In genomic region chr17:7249830-7250229, GRCh38 we compare ENCODE assay signal across 9 cellular contexts. TPM values are rescaled to one million over a fixed set of nuclear protein-coding genes. Genes with fewer than 3 reads are reported as not detected.
A peak's percentile ranks its signal among the peaks of the same experiment; 100 is the strongest.
DNase-seq lines count a peak whose midpoint lies in the region; ATAC-seq, FAIRE-seq and TF ChIP-seq lines count a peak whose summit lies in the region.
"Had no signal": no experiment of that assay in that cellular context is flagged by ENCODE, and none has a peak within 500 bp of the region (broad histone marks: within the 10 kb centered on the region; RNA-seq: fewer than 3 reads in every experiment).

No MANE protein-coding gene starts in this region.

- in situ Hi-C loops in HepG2 (cut with HindIII; ENCODE audit: extremely low pct_ligation_motif_present, low pct_unique_long_range_greater_than_20kb): no loop called here
- in situ Hi-C loops in transverse colon (cut with MboI; ENCODE audit: low pct_ligation_motif_present in 1 of 4, low pct_unique_long_range_greater_than_20kb in 1 of 4, low sequenced_read_pairs in 3 of 4): loop anchor here in 1 of 4 donors (25.0 kb wide), 1 partner anchor 887 kb away; no protein-coding TSS in a partner anchor

- POLR2A ChIA-PET in HepG2 (lab: Yijun Ruan, JAX): interaction anchor here (1.4 to 2.6 kb wide), 5 partner anchors 8 to 32 kb away, joined by 4 to 34 read pairs (median 5); partner anchors contain the start of genes DVL2, GABARAP, PHF23 and SLC2A4

- TF ChIP-seq RAD21 in HepG2 (CRISPR knock-in tag; IDR thresholded peaks at IDR 0.05): no peak

- H3K4me2 ChIP-seq in HepG2 (ENCODE audit: low read depth, low read length): peak overlapping the region; percentile 90

- H3K27ac ChIP-seq in heart left ventricle (peak overlapping the region in 9 of 12 donors; percentile 6 to 99 (median 98)), HepG2 (ENCODE audit: extremely low read length, insufficient read depth, low read length) (peak overlapping the region; percentile 99), transverse colon (peak overlapping the region; percentile 95 to 100 (median 98))

- H3K79me2 ChIP-seq in HepG2 (ENCODE audit: insufficient read depth, low read length): peaks cover 56% of the 10 kb centered on the region

- H3K4me1 ChIP-seq in heart left ventricle (peaks cover 8 to 46% (median 37%) of the 10 kb centered on the region in 12 donors), HepG2 (ENCODE audit: insufficient read depth, low read length) (peaks cover 38% of the 10 kb centered on the region), transverse colon (peaks cover 14 to 42% (median 34%) of the 10 kb centered on the region in 4 donors)

- H3K27me3 Mint-ChIP-seq in activated T-helper 2 cell treated with anti-CD3 and anti-CD28 coated beads, Interferon-gamma antibody, Interleukin-2, Interleukin-4, amounts not matched to agents 10 μg/mL and 5 μg/mL and 100 μg/mL, durations not matched to agents 14 hours and 24 hours and 36 hours (ENCODE audit: low read depth): no peaks in the 10 kb centered on the region

- H3K36me3 Mint-ChIP-seq in activated T-helper 2 cell treated with anti-CD3 and anti-CD28 coated beads, Interferon-gamma antibody, Interleukin-2, Interleukin-4, amounts not matched to agents 10 μg/mL and 5 μg/mL and 100 μg/mL, durations not matched to agents 14 hours and 24 hours and 36 hours (ENCODE audit: low read depth): peaks cover 56% of the 10 kb centered on the region

- no peak overlapping the region for H3K27ac Mint-ChIP-seq in activated T-helper 2 cell treated with anti-CD3 and anti-CD28 coated beads, Interferon-gamma antibody, Interleukin-2, Interleukin-4, amounts not matched to agents 10 μg/mL and 5 μg/mL and 100 μg/mL, durations not matched to agents 14 hours and 24 hours and 36 hours

- intact Hi-C loops in heart left ventricle (cut with DNase I) (loop anchor here in 3 of 10 donors (5.0 to 10.0 kb wide), 4 partner anchors 38 to 595 kb away; partner anchors contain the start of genes CD68 (in 2 of the 3) and EIF5A (in 1 of the 3)), Right ventricle myocardium superior (cut with DNase I) (no loop called here), HepG2 (cut with micrococcal nuclease; ENCODE audit: unreplicated experiment) (no loop called here), transverse colon (cut with DNase I; ENCODE audit: low total_unique reads) (no loop called here)
- intact Hi-C loops in activated T-helper 2 cell treated with anti-CD3 and anti-CD28 coated beads, Interferon-gamma antibody, Interleukin-2, Interleukin-4, amounts not matched to agents 10 μg/mL and 5 μg/mL and 100 μg/mL, durations not matched to agents 14 hours and 24 hours and 36 hours (cut with micrococcal nuclease): no loop called here

- peaks cover 35% of the 10 kb centered on the region for H3K4me1 Mint-ChIP-seq in activated T-helper 2 cell treated with anti-CD3 and anti-CD28 coated beads, Interferon-gamma antibody, Interleukin-2, Interleukin-4, amounts not matched to agents 10 μg/mL and 5 μg/mL and 100 μg/mL, durations not matched to agents 14 hours and 24 hours and 36 hours (ENCODE audit: low read depth)

- peak overlapping the region; percentile 96 for H3K9ac ChIP-seq in HepG2 (ENCODE audit: insufficient read depth, low read depth, low read length)

- TF ChIP-seq EP300 in HepG2 (IDR thresholded peaks at IDR 0.05; ENCODE audit: low read depth in 2 of 2, low read length in 2 of 2): no peak
- TF ChIP-seq EP300 in HepG2 (CRISPR knock-in tag; IDR thresholded peaks at IDR 0.05; ENCODE audit: borderline replicate concordance): no peak
- TF ChIP-seq EP300 in transverse colon (IDR thresholded peaks at IDR 0.05; ENCODE audit: low read depth): no peak

- CTCF ChIA-PET in HepG2 (lab: Yijun Ruan, JAX; ENCODE audit: low intra/inter-chr PET ratio, low total read pairs): no interaction called here

- H3K4me3 ChIP-seq in heart left ventricle (peak overlapping the region in 9 of 12 donors; percentile 86 to 100 (median 96)), HepG2 (replicated peaks in 1 of 3; ENCODE audit: insufficient read depth in 1 of 3, low read depth in 2 of 3, low read length in 3 of 3) (peak overlapping the region; percentile 95 to 99 (median 96); a peak in 5 of 6 replicates), transverse colon (peak overlapping the region in 3 of 4 donors; percentile 96 to 100 (median 98))

- no peak for TF ChIP-seq POLR2A in heart left ventricle (IDR thresholded peaks at IDR 0.05)
- TF ChIP-seq POLR2A in HepG2 (IDR thresholded peaks at IDR 0.05; ENCODE audit: insufficient read depth in 1 of 2, low read depth in 2 of 2, low read length in 2 of 2): no peak
- TF ChIP-seq POLR2A in transverse colon (IDR thresholded peaks at IDR 0.05): no peak

- FAIRE-seq in HepG2 (lab: Jason Lieb, UNC): no peak
- FAIRE-seq: G401.6 had no signal

- no peak for DNase-seq in heart left ventricle
- no peak for DNase-seq in Right ventricle myocardium superior
- no peak for DNase-seq in activated T-helper 2 cell treated with anti-CD3 and anti-CD28 coated beads, Interferon-gamma antibody, Interleukin-2, Interleukin-4, amounts not matched to agents 10 μg/mL and 5 μg/mL and 100 μg/mL, durations not matched to agents 14 hours and 24 hours and 36 hours (ENCODE audit: low spot score)
- no peak for DNase-seq in HepG2 (ENCODE audit: low spot score)
- DNase-seq in transverse colon: no peak
- no peak for DNase-seq in SK-N-DZ (ENCODE audit: low spot score)
- no peak for DNase-seq in D341Med (ENCODE audit: low spot score)

- no peaks in the 10 kb centered on the region for H3K9me3 ChIP-seq in heart left ventricle
- no peaks in the 10 kb centered on the region for H3K9me3 ChIP-seq in HepG2 (ENCODE audit: low read length)
- H3K9me3 ChIP-seq in transverse colon: no peaks in the 10 kb centered on the region

- no peaks in the 10 kb centered on the region for H4K20me1 ChIP-seq in HepG2 (ENCODE audit: insufficient read depth, low read length)

- no peak overlapping the region for H2AFZ ChIP-seq in HepG2 (ENCODE audit: low read length)

- WGBS in heart left ventricle, 4 donors: 72 to 82% (median 81%) methylated on average over 7 of the region's 7 CpGs
- WGBS in HepG2 (ENCODE audit: low lambda C conversion rate): 90% methylated on average over 7 of the region's 7 CpGs
- 71% methylated on average over 7 of the region's 7 CpGs; no CpG with 5 or more reads in 1 of the 2 donors for WGBS in transverse colon (ENCODE audit: low coverage in 1 of 2), 2 donors

- H3K36me3 ChIP-seq in heart left ventricle (peaks cover 0 to 38% (median 34%) of the 10 kb centered on the region in 9 donors), HepG2 (replicated peaks in 1 of 2; ENCODE audit: control insufficient read depth in 1 of 2, insufficient read depth in 2 of 2, low read length in 2 of 2) (peaks cover 9 to 25% of the 10 kb centered on the region in 2 experiments; a peak in 4 of 5 replicates), transverse colon (peaks cover 0 to 20% (median 8%) of the 10 kb centered on the region in 4 donors)

- TF ChIP-seq CTCF in heart left ventricle (IDR thresholded peaks at IDR 0.05) (no peak), HepG2 (CRISPR knock-in tag; IDR thresholded peaks at IDR 0.05) (no peak), transverse colon (IDR thresholded peaks at IDR 0.05) (no peak)

- no peak for ATAC-seq in heart left ventricle
- ATAC-seq in Right ventricle myocardium superior (ENCODE audit: poor library complexity): no peak
- ATAC-seq in HepG2: no peak
- no peak for ATAC-seq in HG02970 (IDR thresholded peaks at IDR 0.05; ENCODE audit: low FRiP score, unreplicated experiment)

- H3K27me3 ChIP-seq in heart left ventricle (no peaks in the 10 kb centered on the region), HepG2 (ENCODE audit: control insufficient read depth in 1 of 2, insufficient read depth in 2 of 2, low read length in 2 of 2) (peaks cover 0 to 2% of the 10 kb centered on the region in 2 experiments; a peak in 1 of 5 replicates), transverse colon (no peaks in the 10 kb centered on the region)

- BruUV-seq in HepG2 (replicated peaks; lab: Mats Ljungman, UMichigan): no TSS peak

- H3K4me3 Mint-ChIP-seq in activated T-helper 2 cell treated with anti-CD3 and anti-CD28 coated beads, Interferon-gamma antibody, Interleukin-2, Interleukin-4, amounts not matched to agents 10 μg/mL and 5 μg/mL and 100 μg/mL, durations not matched to agents 14 hours and 24 hours and 36 hours (ENCODE audit: low read depth): peak overlapping the region; percentile 92

- H3K9me3 Mint-ChIP-seq in activated T-helper 2 cell treated with anti-CD3 and anti-CD28 coated beads, Interferon-gamma antibody, Interleukin-2, Interleukin-4, amounts not matched to agents 10 μg/mL and 5 μg/mL and 100 μg/mL, durations not matched to agents 14 hours and 24 hours and 36 hours: no peaks in the 10 kb centered on the region

RNA-seq across cellular contexts. Expression of gene CTDNEP1, which starts 1.7 kb away (rescaled TPM):
- total RNA-seq in heart left ventricle (100 to 1,000 TPM in 6 of 9 donors, 10 to 100 TPM in 3; 54.0 to 126 (median 107) TPM), Right ventricle myocardium superior (109 TPM), HepG2 (2016; rRNA removed; fragmentation: Illumina TruSeq; extraction: Trizol) (19.8 and 32.0 TPM in 2 replicates), transverse colon (100 to 1,000 TPM in 1 of 4 donors, 10 to 100 TPM in 3; 52.3 to 113 (median 60.4) TPM)
- polyA plus RNA-seq in heart left ventricle (100 to 1,000 TPM in 1 of 2 donors, 10 to 100 TPM in 1; 54.4 to 120 TPM), HepG2 (2011; rRNA removed) (118 and 126 TPM in 2 replicates)
- 170 and 181 TPM in 2 replicates for total RNA-seq in activated T-helper 2 cell treated with anti-CD3 and anti-CD28 coated beads, Interferon-gamma antibody, Interleukin-2, Interleukin-4, amounts not matched to agents 10 μg/mL and 5 μg/mL and 100 μg/mL, durations not matched to agents 14 hours and 24 hours and 36 hours
- 19.4 and 21.9 TPM in 2 replicates for total RNA-seq in HepG2 (2016; cell fraction: cytosol; rRNA removed; fragmentation: Illumina TruSeq; extraction: Trizol; ENCODE audit: low read depth)
- total RNA-seq in HepG2 (2016; cell fraction: insoluble cytoplasmic fraction; rRNA removed; fragmentation: Illumina TruSeq; extraction: Trizol): 18.5 and 25.6 TPM in 2 replicates
- total RNA-seq in HepG2 (2016; cell fraction: membrane; rRNA removed; fragmentation: Illumina TruSeq; extraction: Trizol): 66.8 and 71.2 TPM in 2 replicates
- total RNA-seq in HepG2 (2016; cell fraction: nucleus; rRNA removed; fragmentation: Illumina TruSeq; extraction: Trizol): 30.3 and 34.3 TPM in 2 replicates
- 101 and 109 TPM in 2 replicates for polyA plus RNA-seq in HepG2 (2011; cell fraction: cytosol; rRNA removed)
- polyA plus RNA-seq in HepG2 (2011; cell fraction: nucleus; rRNA removed): 101 and 114 TPM in 2 replicates
- polyA plus RNA-seq in HepG2 (2012): 127 and 151 TPM in 2 replicates
- 143 and 153 TPM in 2 replicates for polyA plus RNA-seq in HepG2 (2016; cell fraction: cytosol; fragmentation: Illumina TruSeq; extraction: Trizol; ENCODE audit: low read depth)
- polyA plus RNA-seq in HepG2 (2016; cell fraction: insoluble cytoplasmic fraction; fragmentation: Illumina TruSeq; extraction: Trizol; ENCODE audit: low read depth): 110 and 145 TPM in 2 replicates
- 280 and 308 TPM in 2 replicates for polyA plus RNA-seq in HepG2 (2016; cell fraction: membrane; fragmentation: Illumina TruSeq; extraction: Trizol; ENCODE audit: low read depth)
- polyA plus RNA-seq in HepG2 (2016; cell fraction: nucleus; fragmentation: Illumina TruSeq; extraction: Trizol; ENCODE audit: insufficient read depth, low read depth): 149 and 153 TPM in 2 replicates
- 128 and 176 TPM in 2 replicates for polyA minus RNA-seq in HepG2 (2011; rRNA and poly(A)+ RNA removed; ENCODE audit: low replicate concordance)
- 85.9 and 95.1 TPM in 2 replicates for polyA minus RNA-seq in HepG2 (2011; cell fraction: cytosol; rRNA and poly(A)+ RNA removed)
- 45.1 and 50.7 TPM in 2 replicates for polyA minus RNA-seq in HepG2 (2011; cell fraction: nucleus; rRNA and poly(A)+ RNA removed)
- polyA plus RNA-seq in SK-N-DZ (2014; cell fraction: cytosol; rRNA removed): 42.6 and 59.0 TPM in 2 replicates
- 43.1 and 72.8 TPM in 2 replicates for polyA plus RNA-seq in SK-N-DZ (2014; cell fraction: nucleus; rRNA removed)

RNA-seq across cellular contexts. Expression of gene ELP5, which starts 2.2 kb away (rescaled TPM):
- total RNA-seq in heart left ventricle (10 to 100 TPM; 28.0 to 87.2 (median 52.6) TPM), Right ventricle myocardium superior (71.6 TPM), HepG2 (2016; rRNA removed; fragmentation: Illumina TruSeq; extraction: Trizol) (68.0 and 69.8 TPM in 2 replicates), transverse colon (10 to 100 TPM in 3 of 4 donors, 1 to 10 TPM in 1; 4.9 to 36.2 (median 30.3) TPM)
- polyA plus RNA-seq in heart left ventricle (10 to 100 TPM; 33.5 to 47.0 TPM), HepG2 (2011; rRNA removed) (67.6 and 75.4 TPM in 2 replicates)
- total RNA-seq in activated T-helper 2 cell treated with anti-CD3 and anti-CD28 coated beads, Interferon-gamma antibody, Interleukin-2, Interleukin-4, amounts not matched to agents 10 μg/mL and 5 μg/mL and 100 μg/mL, durations not matched to agents 14 hours and 24 hours and 36 hours: 64.8 and 65.3 TPM in 2 replicates
- total RNA-seq in HepG2 (2016; cell fraction: cytosol; rRNA removed; fragmentation: Illumina TruSeq; extraction: Trizol; ENCODE audit: low read depth): 111 and 129 TPM in 2 replicates
- total RNA-seq in HepG2 (2016; cell fraction: insoluble cytoplasmic fraction; rRNA removed; fragmentation: Illumina TruSeq; extraction: Trizol): 64.4 and 71.8 TPM in 2 replicates
- 142 and 154 TPM in 2 replicates for total RNA-seq in HepG2 (2016; cell fraction: membrane; rRNA removed; fragmentation: Illumina TruSeq; extraction: Trizol)
- 40.7 and 41.3 TPM in 2 replicates for total RNA-seq in HepG2 (2016; cell fraction: nucleus; rRNA removed; fragmentation: Illumina TruSeq; extraction: Trizol)
- 79.0 and 80.4 TPM in 2 replicates for polyA plus RNA-seq in HepG2 (2011; cell fraction: cytosol; rRNA removed)
- 109 and 116 TPM in 2 replicates for polyA plus RNA-seq in HepG2 (2011; cell fraction: nucleus; rRNA removed)
- polyA plus RNA-seq in HepG2 (2012): 54.3 and 56.5 TPM in 2 replicates
- polyA plus RNA-seq in HepG2 (2016; cell fraction: cytosol; fragmentation: Illumina TruSeq; extraction: Trizol; ENCODE audit: low read depth): 153 and 183 TPM in 2 replicates
- polyA plus RNA-seq in HepG2 (2016; cell fraction: insoluble cytoplasmic fraction; fragmentation: Illumina TruSeq; extraction: Trizol; ENCODE audit: low read depth): 78.9 and 80.0 TPM in 2 replicates
- polyA plus RNA-seq in HepG2 (2016; cell fraction: membrane; fragmentation: Illumina TruSeq; extraction: Trizol; ENCODE audit: low read depth): 162 and 180 TPM in 2 replicates
- polyA plus RNA-seq in HepG2 (2016; cell fraction: nucleus; fragmentation: Illumina TruSeq; extraction: Trizol; ENCODE audit: insufficient read depth, low read depth): 87.0 and 90.3 TPM in 2 replicates
- 70.4 and 79.0 TPM in 2 replicates for polyA minus RNA-seq in HepG2 (2011; rRNA and poly(A)+ RNA removed; ENCODE audit: low replicate concordance)
- 19.7 and 20.9 TPM in 2 replicates for polyA minus RNA-seq in HepG2 (2011; cell fraction: cytosol; rRNA and poly(A)+ RNA removed)
- 29.2 and 33.6 TPM in 2 replicates for polyA minus RNA-seq in HepG2 (2011; cell fraction: nucleus; rRNA and poly(A)+ RNA removed)
- 66.4 and 87.1 TPM in 2 replicates for polyA plus RNA-seq in SK-N-DZ (2014; cell fraction: cytosol; rRNA removed)
- polyA plus RNA-seq in SK-N-DZ (2014; cell fraction: nucleus; rRNA removed): 80.1 and 123 TPM in 2 replicates

RNA-seq across cellular contexts. Expression of gene GABARAP, which starts 7.6 kb away (rescaled TPM):
- total RNA-seq in heart left ventricle (100 to 1,000 TPM; 293 to 591 (median 491) TPM), Right ventricle myocardium superior (432 TPM), HepG2 (2016; rRNA removed; fragmentation: Illumina TruSeq; extraction: Trizol) (161 and 239 TPM in 2 replicates), transverse colon (100 to 1,000 TPM; 209 to 479 (median 394) TPM)
- polyA plus RNA-seq in heart left ventricle (100 to 1,000 TPM; 580 to 674 TPM), HepG2 (2011; rRNA removed) (274 and 310 TPM in 2 replicates)
- 145 and 147 TPM in 2 replicates for total RNA-seq in activated T-helper 2 cell treated with anti-CD3 and anti-CD28 coated beads, Interferon-gamma antibody, Interleukin-2, Interleukin-4, amounts not matched to agents 10 μg/mL and 5 μg/mL and 100 μg/mL, durations not matched to agents 14 hours and 24 hours and 36 hours
- total RNA-seq in HepG2 (2016; cell fraction: cytosol; rRNA removed; fragmentation: Illumina TruSeq; extraction: Trizol; ENCODE audit: low read depth): 90.5 and 100 TPM in 2 replicates
- 168 and 250 TPM in 2 replicates for total RNA-seq in HepG2 (2016; cell fraction: insoluble cytoplasmic fraction; rRNA removed; fragmentation: Illumina TruSeq; extraction: Trizol)
- total RNA-seq in HepG2 (2016; cell fraction: membrane; rRNA removed; fragmentation: Illumina TruSeq; extraction: Trizol): 138 and 155 TPM in 2 replicates
- total RNA-seq in HepG2 (2016; cell fraction: nucleus; rRNA removed; fragmentation: Illumina TruSeq; extraction: Trizol): 68.4 and 69.0 TPM in 2 replicates
- 305 and 428 TPM in 2 replicates for polyA plus RNA-seq in HepG2 (2011; cell fraction: cytosol; rRNA removed)
- 83.2 and 122 TPM in 2 replicates for polyA plus RNA-seq in HepG2 (2011; cell fraction: nucleus; rRNA removed)
- 331 and 348 TPM in 2 replicates for polyA plus RNA-seq in HepG2 (2012)
- 210 and 241 TPM in 2 replicates for polyA plus RNA-seq in HepG2 (2016; cell fraction: cytosol; fragmentation: Illumina TruSeq; extraction: Trizol; ENCODE audit: low read depth)
- 472 and 477 TPM in 2 replicates for polyA plus RNA-seq in HepG2 (2016; cell fraction: insoluble cytoplasmic fraction; fragmentation: Illumina TruSeq; extraction: Trizol; ENCODE audit: low read depth)
- 260 and 279 TPM in 2 replicates for polyA plus RNA-seq in HepG2 (2016; cell fraction: membrane; fragmentation: Illumina TruSeq; extraction: Trizol; ENCODE audit: low read depth)
- 204 and 210 TPM in 2 replicates for polyA plus RNA-seq in HepG2 (2016; cell fraction: nucleus; fragmentation: Illumina TruSeq; extraction: Trizol; ENCODE audit: insufficient read depth, low read depth)
- 234 and 265 TPM in 2 replicates for polyA minus RNA-seq in HepG2 (2011; rRNA and poly(A)+ RNA removed; ENCODE audit: low replicate concordance)
- polyA minus RNA-seq in HepG2 (2011; cell fraction: cytosol; rRNA and poly(A)+ RNA removed): 83.4 and 114 TPM in 2 replicates
- polyA minus RNA-seq in HepG2 (2011; cell fraction: nucleus; rRNA and poly(A)+ RNA removed): 37.2 and 53.3 TPM in 2 replicates
- 211 and 240 TPM in 2 replicates for polyA plus RNA-seq in SK-N-DZ (2014; cell fraction: cytosol; rRNA removed)
- 119 and 142 TPM in 2 replicates for polyA plus RNA-seq in SK-N-DZ (2014; cell fraction: nucleus; rRNA removed)

RNA-seq across cellular contexts. Expression of gene PHF23, which starts 10.6 kb away (rescaled TPM):
- total RNA-seq in heart left ventricle (10 to 100 TPM; 19.1 to 36.7 (median 23.0) TPM), Right ventricle myocardium superior (19.4 TPM), HepG2 (2016; rRNA removed; fragmentation: Illumina TruSeq; extraction: Trizol) (33.2 and 37.5 TPM in 2 replicates), transverse colon (10 to 100 TPM; 20.6 to 33.5 (median 27.8) TPM)
- polyA plus RNA-seq in heart left ventricle (10 to 100 TPM; 13.7 to 31.8 TPM), HepG2 (2011; rRNA removed) (27.6 and 30.9 TPM in 2 replicates)
- 43.4 and 47.8 TPM in 2 replicates for total RNA-seq in activated T-helper 2 cell treated with anti-CD3 and anti-CD28 coated beads, Interferon-gamma antibody, Interleukin-2, Interleukin-4, amounts not matched to agents 10 μg/mL and 5 μg/mL and 100 μg/mL, durations not matched to agents 14 hours and 24 hours and 36 hours
- total RNA-seq in HepG2 (2016; cell fraction: cytosol; rRNA removed; fragmentation: Illumina TruSeq; extraction: Trizol; ENCODE audit: low read depth): 10.5 and 10.6 TPM in 2 replicates
- 33.3 and 34.6 TPM in 2 replicates for total RNA-seq in HepG2 (2016; cell fraction: insoluble cytoplasmic fraction; rRNA removed; fragmentation: Illumina TruSeq; extraction: Trizol)
- total RNA-seq in HepG2 (2016; cell fraction: membrane; rRNA removed; fragmentation: Illumina TruSeq; extraction: Trizol): 23.7 and 24.5 TPM in 2 replicates
- total RNA-seq in HepG2 (2016; cell fraction: nucleus; rRNA removed; fragmentation: Illumina TruSeq; extraction: Trizol): 13.4 and 18.2 TPM in 2 replicates
- 19.6 and 22.8 TPM in 2 replicates for polyA plus RNA-seq in HepG2 (2011; cell fraction: cytosol; rRNA removed)
- 13.4 and 14.0 TPM in 2 replicates for polyA plus RNA-seq in HepG2 (2011; cell fraction: nucleus; rRNA removed)
- 18.6 and 20.8 TPM in 2 replicates for polyA plus RNA-seq in HepG2 (2012)
- polyA plus RNA-seq in HepG2 (2016; cell fraction: cytosol; fragmentation: Illumina TruSeq; extraction: Trizol; ENCODE audit: low read depth): 5.8 and 6.4 TPM in 2 replicates
- 41.4 and 41.6 TPM in 2 replicates for polyA plus RNA-seq in HepG2 (2016; cell fraction: insoluble cytoplasmic fraction; fragmentation: Illumina TruSeq; extraction: Trizol; ENCODE audit: low read depth)
- 11.9 and 12.0 TPM in 2 replicates for polyA plus RNA-seq in HepG2 (2016; cell fraction: membrane; fragmentation: Illumina TruSeq; extraction: Trizol; ENCODE audit: low read depth)
- 31.1 and 36.5 TPM in 2 replicates for polyA plus RNA-seq in HepG2 (2016; cell fraction: nucleus; fragmentation: Illumina TruSeq; extraction: Trizol; ENCODE audit: insufficient read depth, low read depth)
- polyA minus RNA-seq in HepG2 (2011; rRNA and poly(A)+ RNA removed; ENCODE audit: low replicate concordance): 20.5 and 70.5 TPM in 2 replicates
- 13.2 and 14.7 TPM in 2 replicates for polyA minus RNA-seq in HepG2 (2011; cell fraction: cytosol; rRNA and poly(A)+ RNA removed)
- 9.0 and 11.4 TPM in 2 replicates for polyA minus RNA-seq in HepG2 (2011; cell fraction: nucleus; rRNA and poly(A)+ RNA removed)
- polyA plus RNA-seq in SK-N-DZ (2014; cell fraction: cytosol; rRNA removed): 42.8 and 51.6 TPM in 2 replicates
- 17.6 and 24.2 TPM in 2 replicates for polyA plus RNA-seq in SK-N-DZ (2014; cell fraction: nucleus; rRNA removed)

RNA-seq across cellular contexts. Expression of gene CLDN7, which starts 12.4 kb away (rescaled TPM):
- total RNA-seq in heart left ventricle: 1 to 10 TPM in 5 of 9 donors, under 1 TPM in 2, not detected in 2; 0.36 to 2.6 (median 2.0) TPM
- polyA plus RNA-seq in heart left ventricle: 1 to 10 TPM; 1.1 to 1.3 TPM
- 0.94 TPM for total RNA-seq in Right ventricle myocardium superior
- 0.21 and 0.41 TPM in 2 replicates for total RNA-seq in activated T-helper 2 cell treated with anti-CD3 and anti-CD28 coated beads, Interferon-gamma antibody, Interleukin-2, Interleukin-4, amounts not matched to agents 10 μg/mL and 5 μg/mL and 100 μg/mL, durations not matched to agents 14 hours and 24 hours and 36 hours
- not detected in 2 replicates for total RNA-seq in HepG2 (2016; rRNA removed; fragmentation: Illumina TruSeq; extraction: Trizol)
- total RNA-seq in HepG2 (2016; cell fraction: cytosol; rRNA removed; fragmentation: Illumina TruSeq; extraction: Trizol; ENCODE audit: low read depth): not detected in 2 replicates
- not detected in 2 replicates for total RNA-seq in HepG2 (2016; cell fraction: insoluble cytoplasmic fraction; rRNA removed; fragmentation: Illumina TruSeq; extraction: Trizol)
- total RNA-seq in HepG2 (2016; cell fraction: membrane; rRNA removed; fragmentation: Illumina TruSeq; extraction: Trizol): not detected in 2 replicates
- not detected in 2 replicates for total RNA-seq in HepG2 (2016; cell fraction: nucleus; rRNA removed; fragmentation: Illumina TruSeq; extraction: Trizol)
- polyA plus RNA-seq in HepG2 (2011; rRNA removed): not detected in 2 replicates
- not detected in 2 replicates for polyA plus RNA-seq in HepG2 (2011; cell fraction: cytosol; rRNA removed)
- not detected in 2 replicates for polyA plus RNA-seq in HepG2 (2011; cell fraction: nucleus; rRNA removed)
- polyA plus RNA-seq in HepG2 (2012): not detected in 2 replicates
- polyA plus RNA-seq in HepG2 (2016; cell fraction: cytosol; fragmentation: Illumina TruSeq; extraction: Trizol; ENCODE audit: low read depth): not detected in 2 replicates
- not detected in 2 replicates for polyA plus RNA-seq in HepG2 (2016; cell fraction: insoluble cytoplasmic fraction; fragmentation: Illumina TruSeq; extraction: Trizol; ENCODE audit: low read depth)
- polyA plus RNA-seq in HepG2 (2016; cell fraction: membrane; fragmentation: Illumina TruSeq; extraction: Trizol; ENCODE audit: low read depth): not detected in 2 replicates
- polyA plus RNA-seq in HepG2 (2016; cell fraction: nucleus; fragmentation: Illumina TruSeq; extraction: Trizol; ENCODE audit: insufficient read depth, low read depth): not detected in 2 replicates
- 10.0 TPM in 1 of 2 replicates, not detected in the other for polyA minus RNA-seq in HepG2 (2011; rRNA and poly(A)+ RNA removed; ENCODE audit: low replicate concordance)
- polyA minus RNA-seq in HepG2 (2011; cell fraction: cytosol; rRNA and poly(A)+ RNA removed): not detected in 2 replicates
- not detected in 2 replicates for polyA minus RNA-seq in HepG2 (2011; cell fraction: nucleus; rRNA and poly(A)+ RNA removed)
- total RNA-seq in transverse colon: 1,000 to 10,000 TPM in 1 of 4 donors, 100 to 1,000 TPM in 3; 571 to 1,162 (median 940) TPM
- polyA plus RNA-seq in SK-N-DZ (2014; cell fraction: cytosol; rRNA removed): 0.07 TPM in 1 of 2 replicates, not detected in the other
- polyA plus RNA-seq in SK-N-DZ (2014; cell fraction: nucleus; rRNA removed): 0.98 TPM in 1 of 2 replicates, not detected in the other
